13 cellular contexts compared by ENCODE assay signal in the genomic region with DNA sequence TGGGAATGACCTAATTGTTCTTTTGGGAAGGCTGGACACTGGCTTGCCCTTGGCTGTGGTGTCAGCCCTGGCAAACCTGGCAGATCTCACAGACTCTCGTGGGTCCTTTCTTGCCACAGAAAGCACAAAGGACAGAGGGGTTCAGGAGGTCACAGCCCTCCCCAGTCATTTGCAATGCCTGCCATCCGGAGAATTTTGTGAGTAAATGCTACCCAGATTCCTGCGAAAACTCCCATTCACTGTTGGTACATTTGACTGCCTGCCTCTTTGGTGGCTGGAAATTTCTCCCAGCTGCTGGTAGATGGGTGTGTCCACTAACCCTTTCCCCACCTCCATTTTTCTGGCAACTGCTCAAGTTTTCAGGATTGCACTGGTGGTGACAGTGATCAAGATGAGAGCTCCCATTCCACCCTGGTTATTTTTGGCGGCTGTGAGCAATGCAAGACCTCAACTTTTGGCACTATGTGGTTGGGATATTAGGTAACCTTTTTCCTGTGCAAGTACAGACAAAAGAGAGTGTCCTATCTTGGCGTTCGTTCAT.
DNase-seq lines count a peak whose midpoint lies in the region; ATAC-seq and TF ChIP-seq lines count a peak whose summit lies in the region.
"Had no signal": no experiment of that assay in that cellular context is flagged by ENCODE, and none has a peak within 500 bp of the region (broad histone marks: within the 10 kb centered on the region; RNA-seq: fewer than 3 reads in every experiment).

No MANE protein-coding gene starts in this region.

- ATAC-seq in RWPE2 (ENCODE audit: low read depth): peak; percentile 92
- peak; percentile 22 for ATAC-seq in foreskin keratinocyte
- ATAC-seq in stimulated activated naive CD8-positive, alpha-beta T cell treated with anti-CD3 and anti-CD28 coated beads, Interleukin-15, Interleukin-2, amounts not matched to agents 100 U/mL and 50 U/mL, for 24 hours: no peak
- ATAC-seq in HG03280 (IDR thresholded peaks at IDR 0.05; ENCODE audit: unreplicated experiment): no peak

- DNase-seq in DMS 273 (lab: John Stamatoyannopoulos, UW; ENCODE audit: unreplicated experiment): peak; percentile 59
- DNase-seq in DMS 273 treated with DMSO at 0.1 percent for 48 hours (lab: John Stamatoyannopoulos, UW): no peak
- peak; percentile 73 for DNase-seq in RWPE2 (ENCODE audit: low spot score)
- DNase-seq in foreskin keratinocyte: peak; percentile 41 to 53
- peak; percentile 72 for DNase-seq in stromal cell of bone marrow (ENCODE audit: low read depth)
- no peak for DNase-seq in stimulated activated naive CD8-positive, alpha-beta T cell treated with anti-CD3 and anti-CD28 coated beads, Interleukin-15, Interleukin-2, amounts not matched to agents 100 U/mL and 50 U/mL, for 24 hours
- no peak for DNase-seq in testis
- DNase-seq: activated B cell treated with CpG ODN at 0.5 μM for 24 hours; central memory CD4-positive, alpha-beta T cell; mesenchymal stem cell; NCI-H524 treated with DMSO at 0.1 percent for 48 hours had no signal

- H3K4me3 ChIP-seq in RWPE2 (ENCODE audit: severe bottlenecking): no peak overlapping the region
- H3K4me3 ChIP-seq in testis: no peak overlapping the region

- TF ChIP-seq CTCF in RWPE2 (IDR thresholded peaks at IDR 0.05; ENCODE audit: poor library complexity, severe bottlenecking) (no peak), foreskin keratinocyte (conservative IDR thresholded peaks at IDR 0.05) (no peak), testis (IDR thresholded peaks at IDR 0.05) (no peak)

- H3K27ac ChIP-seq in RWPE2 (ENCODE audit: poor library complexity, severe bottlenecking) (no peak overlapping the region), foreskin keratinocyte (no peak overlapping the region), testis (no peak overlapping the region)
- H3K27ac ChIP-seq: 22Rv1 had no signal

- no peak for TF ChIP-seq POLR2A in testis (IDR thresholded peaks at IDR 0.05)

- H3K4me1 ChIP-seq in RWPE2 (ENCODE audit: insufficient read depth, poor library complexity, severe bottlenecking) (peaks cover 5% of the 10 kb centered on the region), foreskin keratinocyte (no peaks in the 10 kb centered on the region), testis (no peaks in the 10 kb centered on the region)

- H3K9me3 ChIP-seq in RWPE2 (ENCODE audit: severe bottlenecking) (no peaks in the 10 kb centered on the region), testis (no peaks in the 10 kb centered on the region)

- intact Hi-C loops in testis (cut with DNase I; ENCODE audit: low total_unique reads): no loop called here

- no peaks in the 10 kb centered on the region for H3K27me3 ChIP-seq in RWPE2 (ENCODE audit: insufficient read depth, poor library complexity, severe bottlenecking)
- H3K27me3 ChIP-seq in foreskin keratinocyte: peaks cover 24% of the 10 kb centered on the region
- H3K27me3 ChIP-seq in testis: no peaks in the 10 kb centered on the region

- WGBS in testis, 2 donors: 86% methylated on average over 6 of the region's 6 CpGs

- H3K36me3 ChIP-seq in RWPE2 (ENCODE audit: low read depth): no peaks in the 10 kb centered on the region
- H3K36me3 ChIP-seq in testis (ENCODE audit: low read depth, missing control alignments): no peaks in the 10 kb centered on the region

Comparison
In these comparisons a context has a peak if more than half of its experiments do, and no peak if none do; other contexts are left out.
1. DNase-seq: peak in DMS 273 (single experiment), RWPE2 (single experiment), foreskin keratinocyte (2 of 2) and stromal cell of bone marrow (single experiment); none in DMS 273 treated with DMSO at 0.1 percent for 48 hours (single experiment), stimulated activated naive CD8-positive, alpha-beta T cell treated with anti-CD3 and anti-CD28 coated beads, Interleukin-15, Interleukin-2, amounts not matched to agents 100 U/mL and 50 U/mL, for 24 hours (single experiment) and testis (single experiment).
2. ATAC-seq: peak in RWPE2 (single experiment) and foreskin keratinocyte (single experiment); none in stimulated activated naive CD8-positive, alpha-beta T cell treated with anti-CD3 and anti-CD28 coated beads, Interleukin-15, Interleukin-2, amounts not matched to agents 100 U/mL and 50 U/mL, for 24 hours (single experiment) and HG03280 (single experiment).